Comparison of ENCODE assay signal across 39 cellular contexts in genomic region chr16:56652600-56652999, GRCh38. TPM values are rescaled to one million over a fixed set of nuclear protein-coding genes. Genes with fewer than 3 reads are reported as not detected.
"Had no signal": no experiment of that assay in that cellular context is flagged by ENCODE, and none has a peak within 500 bp of the region (broad histone marks: within the 10 kb centered on the region; RNA-seq: fewer than 3 reads in every experiment).

No MANE protein-coding gene starts in this region.

- H3K27me3 ChIP-seq: MG63 had no signal

- H3K27ac ChIP-seq: KMS-11 had no signal

- H3K9ac ChIP-seq: KMS-11 had no signal

- H3K36me3 ChIP-seq: MG63 had no signal

- H3K9me3 ChIP-seq: MG63 had no signal

- H3K4me3 ChIP-seq: MG63 had no signal

- DNase-seq: Kasumi-1, MG63, MM.1S, MV-4-11, NCI-H1048, NCI-H1092, NCI-H1092 treated with DMSO at 0.1 percent for 48 hours, NCI-H1105, NCI-H1105 treated with DMSO at 0.1 percent for 48 hours, NCI-H1417, NCI-H1417 treated with DMSO at 0.1 percent for 48 hours, NCI-H1436, NCI-H1436 treated with DMSO at 0.1 percent for 48 hours, NCI-H146, NCI-H1694, NCI-H1694 treated with DMSO at 0.1 percent for 48 hours, NCI-H187, NCI-H187 treated with DMSO at 0.1 percent for 48 hours, NCI-H1930, NCI-H2029, NCI-H2029 treated with DMSO at 0.1 percent for 48 hours, NCI-H2081, NCI-H2081 treated with DMSO at 0.1 percent for 48 hours, NCI-H2107, NCI-H2171, NCI-H2171 treated with DMSO at 0.1 percent for 48 hours, NCI-H2227 treated with DMSO at 0.1 percent for 48 hours, NCI-H226, NCI-H345, NCI-H446, NCI-H446 treated with DMSO at 0.1 percent for 48 hours, NCI-H510A, NCI-H524, NCI-H524 treated with DMSO at 0.1 percent for 48 hours had no signal

- H3K4me2 ChIP-seq: KMS-11 had no signal

RNA-seq across cellular contexts. Expression of gene MT1B, which starts 0.9 kb away (rescaled TPM):
- total RNA-seq: LHCN-M2, M059J, MCF 10A, NCI-H460 had no signal

RNA-seq across cellular contexts. Expression of gene MT1F, which starts 5.2 kb away (rescaled TPM):
- total RNA-seq: LHCN-M2 had no signal

RNA-seq across cellular contexts. Expression of gene MT1A, which starts 14.1 kb away (rescaled TPM):
- total RNA-seq: MCF 10A had no signal

RNA-seq across cellular contexts. Expression of gene MT1G, which starts 15.3 kb away (rescaled TPM):
- total RNA-seq: MCF 10A, NCI-H460 had no signal

RNA-seq across cellular contexts. Expression of gene MT1H, which starts 17.0 kb away (rescaled TPM):
- total RNA-seq: LHCN-M2, M059J, MCF 10A, NCI-H460 had no signal
